ENCODE assay signal across 4 cellular contexts in the genomic region with DNA sequence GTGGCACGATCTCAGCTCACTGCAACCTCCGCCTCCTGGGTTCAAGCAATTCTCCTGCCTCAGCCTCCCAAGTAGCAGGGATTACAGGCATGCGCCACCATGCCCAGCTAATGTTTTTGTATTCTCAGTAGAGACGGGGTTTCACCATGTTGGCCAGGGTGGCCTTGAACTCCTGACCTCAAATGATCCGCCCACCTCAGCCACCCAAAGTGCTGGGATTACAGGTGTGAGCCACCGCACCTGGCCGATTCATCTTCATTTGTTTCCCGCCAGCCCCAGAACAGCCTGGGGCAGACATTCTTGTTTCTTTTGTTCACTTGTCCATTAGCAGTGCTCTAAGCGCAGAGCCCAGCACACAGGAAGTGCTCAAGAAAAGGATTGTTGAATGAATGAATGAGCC. TPM values are rescaled to one million over a fixed set of nuclear protein-coding genes. Genes with fewer than 3 reads are reported as not detected.
DNase-seq lines count a peak whose midpoint lies in the region; ATAC-seq and TF ChIP-seq lines count a peak whose summit lies in the region.
"Not testable (repeated sequence)": the region's sequence is repeated elsewhere in the genome, so short reads cannot be mapped to it uniquely, and the experiment has no call there.

No MANE protein-coding gene starts in this region.

- not testable (repeated sequence) for H3K27me3 ChIP-seq in CD8-positive, alpha-beta memory T cell (ENCODE audit: insufficient read depth, low read length, poor library complexity, severe bottlenecking)

- not testable (repeated sequence) for H3K27ac ChIP-seq in CD8-positive, alpha-beta memory T cell (ENCODE audit: low read depth, low read length)

- not testable (repeated sequence) for DNase-seq in CD8-positive, alpha-beta memory T cell; WTC11 (ENCODE audit: low spot score); activated naive CD8-positive, alpha-beta T cell treated with anti-CD3 and anti-CD28 coated beads, Interleukin-2, amount 50 U/mL, for 24 hours; naive thymus-derived CD8-positive, alpha-beta T cell

- CTCF ChIA-PET in CD8-positive, alpha-beta memory T cell (lab: Charles Lee) = interaction anchor here (1.9 kb wide), 1 partner anchor 33 kb away, joined by 6 read pairs; no protein-coding TSS in a partner anchor
- CTCF ChIA-PET in WTC11 (lab: Charles Lee) = interaction anchor here (1.0 to 1.5 kb wide), 3 partner anchors 11 to 32 kb away, joined by 3 to 5 read pairs (median 3); no protein-coding TSS in a partner anchor

- not testable (repeated sequence) for H3K27me3 Mint-ChIP-seq in CD8-positive, alpha-beta memory T cell; activated naive CD8-positive, alpha-beta T cell treated with anti-CD3 and anti-CD28 coated beads, Interleukin-2, amount 50 U/mL, for 24 hours; naive thymus-derived CD8-positive, alpha-beta T cell
- peaks cover 12% of the 10 kb centered on the region for H3K27me3 Mint-ChIP-seq in WTC11 (ENCODE audit: low read depth)

- peaks cover 17 to 26% (median 17%) of the 10 kb centered on the region in 3 donors for H3K4me1 Mint-ChIP-seq in CD8-positive, alpha-beta memory T cell
- not testable (repeated sequence) for H3K4me1 Mint-ChIP-seq in WTC11
- H3K4me1 Mint-ChIP-seq in activated naive CD8-positive, alpha-beta T cell treated with anti-CD3 and anti-CD28 coated beads, Interleukin-2, amount 50 U/mL, for 24 hours = peaks cover 14% of the 10 kb centered on the region
- peaks cover 11 to 29% (median 19%) of the 10 kb centered on the region in 4 donors for H3K4me1 Mint-ChIP-seq in naive thymus-derived CD8-positive, alpha-beta T cell

- POLR2A ChIA-PET in CD8-positive, alpha-beta memory T cell (lab: Charles Lee) = interaction anchor here (0.9 kb wide), 1 partner anchor 120 kb away, joined by 3 read pairs; no protein-coding TSS in a partner anchor
- POLR2A ChIA-PET in WTC11 (lab: Charles Lee) = not testable (repeated sequence)
- POLR2A ChIA-PET in naive thymus-derived CD8-positive, alpha-beta T cell (lab: Charles Lee) = interaction anchor here (0.6 kb wide), 1 partner anchor 14 kb away, joined by 3 read pairs; the partner anchor contains the start of gene REEP6

- H3K27ac Mint-ChIP-seq in CD8-positive, alpha-beta memory T cell = peak overlapping the region in 2 of 8 donors; percentile 10 to 58
- H3K27ac Mint-ChIP-seq in WTC11; activated naive CD8-positive, alpha-beta T cell treated with anti-CD3 and anti-CD28 coated beads, Interleukin-2, amount 50 U/mL, for 24 hours: not testable (repeated sequence)
- H3K27ac Mint-ChIP-seq in naive thymus-derived CD8-positive, alpha-beta T cell = peak overlapping the region in 2 of 10 donors; percentile 29 to 43

- not testable (repeated sequence) for H3K4me1 ChIP-seq in CD8-positive, alpha-beta memory T cell (ENCODE audit: insufficient read depth, low read length)

- H3K36me3 Mint-ChIP-seq in CD8-positive, alpha-beta memory T cell = peaks cover 0 to 19% (median 0%) of the 10 kb centered on the region in 3 donors
- H3K36me3 Mint-ChIP-seq in WTC11; activated naive CD8-positive, alpha-beta T cell treated with anti-CD3 and anti-CD28 coated beads, Interleukin-2, amount 50 U/mL, for 24 hours (ENCODE audit: low read depth); naive thymus-derived CD8-positive, alpha-beta T cell: not testable (repeated sequence)

- H3K9me3 ChIP-seq in CD8-positive, alpha-beta memory T cell (ENCODE audit: low read length) = not testable (repeated sequence)

- not testable (repeated sequence) for H3K4me3 ChIP-seq in CD8-positive, alpha-beta memory T cell (ENCODE audit: low read length)

- H3K9me3 Mint-ChIP-seq in CD8-positive, alpha-beta memory T cell; WTC11; activated naive CD8-positive, alpha-beta T cell treated with anti-CD3 and anti-CD28 coated beads, Interleukin-2, amount 50 U/mL, for 24 hours; naive thymus-derived CD8-positive, alpha-beta T cell: not testable (repeated sequence)

- not testable (repeated sequence) for H3K36me3 ChIP-seq in CD8-positive, alpha-beta memory T cell (ENCODE audit: insufficient read depth, low read length)

- TF ChIP-seq CTCF in WTC11 (IDR thresholded peaks at IDR 0.05) = not testable (repeated sequence)

- peak overlapping the region; percentile 32 to 82 (median 57) for H3K4me3 Mint-ChIP-seq in CD8-positive, alpha-beta memory T cell
- peak overlapping the region; percentile 45 for H3K4me3 Mint-ChIP-seq in WTC11
- peak overlapping the region; percentile 98 for H3K4me3 Mint-ChIP-seq in activated naive CD8-positive, alpha-beta T cell treated with anti-CD3 and anti-CD28 coated beads, Interleukin-2, amount 50 U/mL, for 24 hours
- H3K4me3 Mint-ChIP-seq in naive thymus-derived CD8-positive, alpha-beta T cell = peak overlapping the region in 8 of 10 donors; percentile 18 to 86 (median 60)

- ATAC-seq in WTC11; activated naive CD8-positive, alpha-beta T cell treated with anti-CD3 and anti-CD28 coated beads, Interleukin-2, amount 50 U/mL, for 24 hours; naive thymus-derived CD8-positive, alpha-beta T cell: not testable (repeated sequence)

RNA-seq across cellular contexts. Expression of gene C19orf25, which starts 2.0 kb away (rescaled TPM):
- 10 to 100 TPM; 36.9 to 41.4 TPM for total RNA-seq in CD8-positive, alpha-beta memory T cell
- 56.7 TPM for polyA plus RNA-seq in CD8-positive, alpha-beta memory T cell
- total RNA-seq in WTC11 (2021) = 56.5 to 65.7 TPM (median 60.4 TPM) in 3 replicates
- 10 to 100 TPM; 58.3 to 59.7 TPM for total RNA-seq in naive thymus-derived CD8-positive, alpha-beta T cell
- 10 to 100 TPM; 31.3 to 50.3 (median 32.5) TPM for polyA plus RNA-seq in naive thymus-derived CD8-positive, alpha-beta T cell

RNA-seq across cellular contexts. Expression of gene PCSK4, which starts 13.1 kb away (rescaled TPM):
- total RNA-seq in CD8-positive, alpha-beta memory T cell = 1 to 10 TPM; 1.0 to 1.3 TPM
- 1.0 TPM for polyA plus RNA-seq in CD8-positive, alpha-beta memory T cell
- 18.6 to 22.4 TPM (median 21.5 TPM) in 3 replicates for total RNA-seq in WTC11 (2021)
- 10 to 100 TPM; 11.1 to 12.0 TPM for total RNA-seq in naive thymus-derived CD8-positive, alpha-beta T cell
- polyA plus RNA-seq in naive thymus-derived CD8-positive, alpha-beta T cell = 1 to 10 TPM in 2 of 3 donors, under 1 TPM in 1; 0.35 to 1.3 (median 1.2) TPM

RNA-seq across cellular contexts. Expression of gene REEP6, which starts 13.9 kb away (rescaled TPM):
- total RNA-seq in CD8-positive, alpha-beta memory T cell = 1 to 10 TPM; 1.8 to 2.0 TPM
- 4.5 TPM for polyA plus RNA-seq in CD8-positive, alpha-beta memory T cell
- 17.0 to 19.5 TPM (median 19.1 TPM) in 3 replicates for total RNA-seq in WTC11 (2021)
- 1 to 10 TPM; 4.8 to 4.9 TPM for total RNA-seq in naive thymus-derived CD8-positive, alpha-beta T cell
- polyA plus RNA-seq in naive thymus-derived CD8-positive, alpha-beta T cell = 1 to 10 TPM; 4.7 to 7.7 (median 6.0) TPM

RNA-seq across cellular contexts. Expression of gene APC2, which starts 27.1 kb away (rescaled TPM):
- under 1 TPM; 0.09 to 0.11 TPM for total RNA-seq in CD8-positive, alpha-beta memory T cell
- not detected for polyA plus RNA-seq in CD8-positive, alpha-beta memory T cell
- total RNA-seq in WTC11 (2021) = 1.0 to 1.4 TPM (median 1.1 TPM) in 3 replicates
- under 1 TPM; 0.08 to 0.29 TPM for total RNA-seq in naive thymus-derived CD8-positive, alpha-beta T cell
- not detected for polyA plus RNA-seq in naive thymus-derived CD8-positive, alpha-beta T cell

RNA-seq across cellular contexts. Expression of gene ADAMTSL5, which starts 35.8 kb away (rescaled TPM):
- total RNA-seq in CD8-positive, alpha-beta memory T cell = 1 to 10 TPM; 2.3 to 2.7 TPM
- 1.0 TPM for polyA plus RNA-seq in CD8-positive, alpha-beta memory T cell
- 0.55 to 1.9 TPM (median 1.5 TPM) in 3 replicates for total RNA-seq in WTC11 (2021)
- total RNA-seq in naive thymus-derived CD8-positive, alpha-beta T cell = 1 to 10 TPM; 2.5 to 4.5 TPM
- polyA plus RNA-seq in naive thymus-derived CD8-positive, alpha-beta T cell = 1 to 10 TPM in 2 of 3 donors, under 1 TPM in 1; 0.47 to 2.9 (median 1.7) TPM

Comparison
In these comparisons a context has a peak if more than half of its experiments do, and no peak if none do; other contexts are left out.
1. H3K4me3 Mint-ChIP-seq: peak in every context shown above with its lines; median percentile 98 in activated naive CD8-positive, alpha-beta T cell treated with anti-CD3 and anti-CD28 coated beads, Interleukin-2, amount 50 U/mL, for 24 hours; 60 in naive thymus-derived CD8-positive, alpha-beta T cell; 57 in CD8-positive, alpha-beta memory T cell; 45 in WTC11.